ENCODE assay signal across 1 cellular context in the genomic region with DNA sequence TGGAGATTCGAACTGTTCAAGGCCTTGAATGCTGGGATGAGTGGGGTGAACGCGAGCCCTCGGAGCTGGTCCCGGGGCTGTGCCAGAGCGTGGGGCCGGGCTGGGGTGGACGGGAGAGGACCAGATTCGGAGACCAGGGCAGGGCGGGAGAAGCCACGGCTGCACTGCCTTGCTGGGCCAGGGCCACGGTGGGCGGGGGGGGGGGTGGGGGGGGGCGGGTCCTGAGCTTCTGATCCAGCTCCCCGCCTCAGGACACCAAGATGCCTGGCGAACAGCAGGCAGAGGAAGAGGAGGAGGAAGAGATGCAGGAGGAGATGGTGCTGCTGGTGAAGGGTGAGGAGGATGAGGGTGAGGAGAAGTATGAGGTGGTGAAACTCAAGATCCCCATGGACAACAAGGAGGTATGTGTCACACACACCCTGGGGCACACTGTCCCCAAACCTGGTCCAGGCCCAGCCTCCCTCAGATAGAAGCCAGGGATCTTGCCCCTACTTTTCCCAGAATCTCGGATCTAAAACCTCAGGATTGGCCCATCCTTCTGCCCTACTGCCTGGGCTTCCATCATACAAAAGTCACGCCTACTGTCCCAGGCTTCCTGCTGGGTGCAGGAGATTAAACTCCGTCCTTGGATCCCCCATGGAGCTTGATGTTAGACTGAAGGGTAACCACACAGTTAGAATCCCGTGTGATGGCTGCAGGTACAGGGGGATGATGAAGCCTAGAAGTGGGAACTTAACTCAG.
TF ChIP-seq lines count a peak whose summit lies in the region.

No MANE protein-coding gene starts in this region.

TF ChIP-seq in HepG2, 621 proteins besides CTCF, POLR2A, EP300 and RAD21 (continues in another document):
- TF ChIP-seq ZNF570 (CRISPR knock-in tag; IDR thresholded peaks at IDR 0.05; ENCODE audit: borderline replicate concordance) (no peak), E2F1 (CRISPR knock-in tag; IDR thresholded peaks at IDR 0.05) (no peak), TOPORS (CRISPR knock-in tag; IDR thresholded peaks at IDR 0.05) (no peak), ZNF20 (CRISPR knock-in tag; IDR thresholded peaks at IDR 0.05) (no peak), NFE2 (CRISPR knock-in tag; IDR thresholded peaks at IDR 0.05) (no peak), HES4 (CRISPR knock-in tag; IDR thresholded peaks at IDR 0.05; ENCODE audit: borderline replicate concordance) (no peak), U2AF1 (optimal IDR thresholded peaks at IDR 0.05; ENCODE audit: low read depth, low read length) (no peak), ZBTB25 (CRISPR knock-in tag; IDR thresholded peaks at IDR 0.05) (no peak), NFKBIZ (CRISPR knock-in tag; IDR thresholded peaks at IDR 0.05) (no peak), ZMYM3 (CRISPR knock-in tag; IDR thresholded peaks at IDR 0.05) (no peak), TFAP4 (IDR thresholded peaks at IDR 0.05; ENCODE audit: borderline replicate concordance, low read depth) (no peak), ETV5 (CRISPR knock-in tag; IDR thresholded peaks at IDR 0.05; ENCODE audit: borderline replicate concordance) (no peak), ZNF740 (CRISPR knock-in tag; IDR thresholded peaks at IDR 0.05) (peak; percentile 18; the same call in 1 of the 2 replicates), ZNF572 (CRISPR knock-in tag; IDR thresholded peaks at IDR 0.05) (no peak), NRL (CRISPR knock-in tag; IDR thresholded peaks at IDR 0.05; ENCODE audit: borderline replicate concordance) (no peak), PTBP1 (IDR thresholded peaks at IDR 0.05; ENCODE audit: low read depth, low read length, poor library complexity, severe bottlenecking) (no peak), ZNF24 (IDR thresholded peaks at IDR 0.05) (no peak), MEF2D (CRISPR knock-in tag; IDR thresholded peaks at IDR 0.05) (no peak), HNF1A (IDR thresholded peaks at IDR 0.05; ENCODE audit: low read depth) (no peak), HNF1A (CRISPR knock-in tag; IDR thresholded peaks at IDR 0.05; ENCODE audit: borderline replicate concordance) (no peak), PHF8 (CRISPR knock-in tag; IDR thresholded peaks at IDR 0.05) (no peak), ZNF282 (IDR thresholded peaks at IDR 0.05; ENCODE audit: partially characterized antibody) (no peak), ZNF33B (CRISPR knock-in tag; IDR thresholded peaks at IDR 0.05) (no peak), ZNF101 (CRISPR knock-in tag; IDR thresholded peaks at IDR 0.05; ENCODE audit: borderline replicate concordance, low read depth) (no peak), GRHL1 (CRISPR knock-in tag; conservative IDR thresholded peaks at IDR 0.05) (no peak)
- TF ChIP-seq, protein P1, sequence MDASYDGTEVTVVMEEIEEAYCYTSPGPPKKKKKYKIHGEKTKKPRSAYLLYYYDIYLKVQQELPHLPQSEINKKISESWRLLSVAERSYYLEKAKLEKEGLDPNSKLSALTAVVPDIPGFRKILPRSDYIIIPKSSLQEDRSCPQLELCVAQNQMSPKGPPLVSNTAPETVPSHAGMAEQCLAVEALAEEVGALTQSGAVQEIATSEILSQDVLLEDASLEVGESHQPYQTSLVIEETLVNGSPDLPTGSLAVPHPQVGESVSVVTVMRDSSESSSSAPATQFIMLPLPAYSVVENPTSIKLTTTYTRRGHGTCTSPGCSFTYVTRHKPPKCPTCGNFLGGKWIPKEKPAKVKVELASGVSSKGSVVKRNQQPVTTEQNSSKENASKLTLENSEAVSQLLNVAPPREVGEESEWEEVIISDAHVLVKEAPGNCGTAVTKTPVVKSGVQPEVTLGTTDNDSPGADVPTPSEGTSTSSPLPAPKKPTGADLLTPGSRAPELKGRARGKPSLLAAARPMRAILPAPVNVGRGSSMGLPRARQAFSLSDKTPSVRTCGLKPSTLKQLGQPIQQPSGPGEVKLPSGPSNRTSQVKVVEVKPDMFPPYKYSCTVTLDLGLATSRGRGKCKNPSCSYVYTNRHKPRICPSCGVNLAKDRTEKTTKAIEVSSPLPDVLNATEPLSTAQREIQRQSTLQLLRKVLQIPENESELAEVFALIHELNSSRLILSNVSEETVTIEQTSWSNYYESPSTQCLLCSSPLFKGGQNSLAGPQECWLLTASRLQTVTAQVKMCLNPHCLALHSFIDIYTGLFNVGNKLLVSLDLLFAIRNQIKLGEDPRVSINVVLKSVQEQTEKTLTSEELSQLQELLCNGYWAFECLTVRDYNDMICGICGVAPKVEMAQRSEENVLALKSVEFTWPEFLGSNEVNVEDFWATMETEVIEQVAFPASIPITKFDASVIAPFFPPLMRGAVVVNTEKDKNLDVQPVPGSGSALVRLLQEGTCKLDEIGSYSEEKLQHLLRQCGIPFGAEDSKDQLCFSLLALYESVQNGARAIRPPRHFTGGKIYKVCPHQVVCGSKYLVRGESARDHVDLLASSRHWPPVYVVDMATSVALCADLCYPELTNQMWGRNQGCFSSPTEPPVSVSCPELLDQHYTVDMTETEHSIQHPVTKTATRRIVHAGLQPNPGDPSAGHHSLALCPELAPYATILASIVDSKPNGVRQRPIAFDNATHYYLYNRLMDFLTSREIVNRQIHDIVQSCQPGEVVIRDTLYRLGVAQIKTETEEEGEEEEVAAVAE (CRISPR knock-in tag; IDR thresholded peaks at IDR 0.05; ENCODE audit: borderline replicate concordance), result no peak
- TF ChIP-seq, protein P2, sequence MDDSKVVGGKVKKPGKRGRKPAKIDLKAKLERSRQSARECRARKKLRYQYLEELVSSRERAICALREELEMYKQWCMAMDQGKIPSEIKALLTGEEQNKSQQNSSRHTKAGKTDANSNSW (CRISPR knock-in tag; IDR thresholded peaks at IDR 0.05; ENCODE audit: borderline replicate concordance), result no peak
- TF ChIP-seq, protein P3, sequence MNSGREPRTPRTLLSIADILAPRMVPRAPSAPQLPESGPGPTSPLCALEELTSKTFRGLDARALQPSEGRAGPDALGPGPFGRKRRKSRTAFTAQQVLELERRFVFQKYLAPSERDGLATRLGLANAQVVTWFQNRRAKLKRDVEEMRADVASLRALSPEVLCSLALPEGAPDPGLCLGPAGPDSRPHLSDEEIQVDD (CRISPR knock-in tag; IDR thresholded peaks at IDR 0.05; ENCODE audit: borderline replicate concordance), result 0 out of 2 replicates have a peak, but pooled peaks have one; percentile 19
- TF ChIP-seq, protein P4, sequence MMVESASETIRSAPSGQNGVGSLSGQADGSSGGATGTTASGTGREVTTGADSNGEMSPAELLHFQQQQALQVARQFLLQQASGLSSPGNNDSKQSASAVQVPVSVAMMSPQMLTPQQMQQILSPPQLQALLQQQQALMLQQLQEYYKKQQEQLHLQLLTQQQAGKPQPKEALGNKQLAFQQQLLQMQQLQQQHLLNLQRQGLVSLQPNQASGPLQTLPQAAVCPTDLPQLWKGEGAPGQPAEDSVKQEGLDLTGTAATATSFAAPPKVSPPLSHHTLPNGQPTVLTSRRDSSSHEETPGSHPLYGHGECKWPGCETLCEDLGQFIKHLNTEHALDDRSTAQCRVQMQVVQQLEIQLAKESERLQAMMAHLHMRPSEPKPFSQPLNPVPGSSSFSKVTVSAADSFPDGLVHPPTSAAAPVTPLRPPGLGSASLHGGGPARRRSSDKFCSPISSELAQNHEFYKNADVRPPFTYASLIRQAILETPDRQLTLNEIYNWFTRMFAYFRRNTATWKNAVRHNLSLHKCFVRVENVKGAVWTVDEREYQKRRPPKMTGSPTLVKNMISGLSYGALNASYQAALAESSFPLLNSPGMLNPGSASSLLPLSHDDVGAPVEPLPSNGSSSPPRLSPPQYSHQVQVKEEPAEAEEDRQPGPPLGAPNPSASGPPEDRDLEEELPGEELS (CRISPR knock-in tag; IDR thresholded peaks at IDR 0.05), result no peak
- TF ChIP-seq, protein P5, sequence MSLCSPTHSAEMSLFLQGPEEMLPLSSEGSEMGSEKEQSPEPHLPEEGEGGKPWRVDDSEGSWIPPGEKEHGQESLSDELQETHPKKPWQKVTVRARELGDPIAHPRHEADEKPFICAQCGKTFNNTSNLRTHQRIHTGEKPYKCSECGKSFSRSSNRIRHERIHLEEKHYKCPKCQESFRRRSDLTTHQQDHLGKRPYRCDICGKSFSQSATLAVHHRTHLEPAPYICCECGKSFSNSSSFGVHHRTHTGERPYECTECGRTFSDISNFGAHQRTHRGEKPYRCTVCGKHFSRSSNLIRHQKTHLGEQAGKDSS (CRISPR knock-in tag; IDR thresholded peaks at IDR 0.05; ENCODE audit: borderline replicate concordance, low read depth), result no peak
